Comparison of ENCODE assay signal across 20 cellular contexts in the genomic region with DNA sequence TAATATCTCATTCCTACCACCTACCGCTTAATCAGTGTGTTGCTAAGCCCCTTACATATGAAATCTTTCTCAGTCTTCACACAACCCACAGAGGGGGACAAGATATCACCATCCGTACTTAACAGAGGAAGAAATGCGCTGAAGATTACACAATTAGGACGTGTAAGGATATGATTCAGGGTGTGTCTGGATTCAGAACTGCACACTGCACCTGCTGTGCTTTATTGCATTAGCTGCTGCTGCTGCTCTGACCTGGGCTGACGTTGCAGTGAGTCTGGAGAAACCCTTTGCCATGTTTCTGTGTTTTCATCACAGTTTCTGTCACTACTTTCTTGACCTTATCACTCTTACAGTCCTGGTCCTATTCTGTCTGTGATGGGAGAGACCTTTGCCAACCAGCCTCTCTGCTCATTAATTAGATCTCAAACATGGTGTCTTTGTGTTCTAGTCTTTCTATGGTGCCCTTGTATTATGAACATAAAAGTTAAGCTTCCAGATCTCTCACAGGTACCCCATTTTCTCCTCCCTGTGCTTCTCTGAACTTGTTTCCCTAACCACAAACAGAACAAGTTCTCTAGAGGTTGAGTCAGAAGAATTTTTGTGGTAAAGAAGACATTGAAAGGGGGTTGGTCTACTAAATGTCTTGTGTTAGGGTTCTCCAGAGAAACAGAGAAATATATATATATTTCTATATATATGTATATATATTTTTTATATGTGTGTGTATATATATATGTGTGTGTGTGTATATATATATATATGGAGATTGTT.
DNase-seq lines count a peak whose midpoint lies in the region; ATAC-seq and TF ChIP-seq lines count a peak whose summit lies in the region.
"Had no signal": no experiment of that assay in that cellular context is flagged by ENCODE, and none has a peak within 500 bp of the region (broad histone marks: within the 10 kb centered on the region; RNA-seq: fewer than 3 reads in every experiment).

No MANE protein-coding gene starts in this region.

- H3K4me2 ChIP-seq in mammary epithelial cell (ENCODE audit: insufficient read depth, low read depth, low read length) = peak overlapping the region; percentile 65

- H3K9ac ChIP-seq in mammary epithelial cell (ENCODE audit: insufficient read depth, low read length) = peak overlapping the region; percentile 44

- dilution Hi-C loops in mammary epithelial cell (cut with HindIII; ENCODE audit: low sequenced_read_pairs) = loop anchor here (5.0 kb wide), 1 partner anchor 92 kb away; the partner anchor contains the start of gene CYP1B1

- no peaks in the 10 kb centered on the region for H3K27me3 ChIP-seq in mammary epithelial cell (ENCODE audit: insufficient read depth, low read length)
- no peaks in the 10 kb centered on the region for H3K27me3 ChIP-seq in naive thymus-derived CD4-positive, alpha-beta T cell (ENCODE audit: control insufficient read depth in 2 of 2, insufficient read depth in 2 of 2, low read length in 2 of 2)
- H3K27me3 ChIP-seq: esophagus muscularis mucosa, transverse colon had no signal

- H3K27ac Mint-ChIP-seq in naive thymus-derived CD4-positive, alpha-beta T cell = no peak overlapping the region
- H3K27ac Mint-ChIP-seq in nephron progenitor cell = no peak overlapping the region
- H3K27ac Mint-ChIP-seq: activated naive CD8-positive, alpha-beta T cell; B cell had no signal

- H4K20me1 ChIP-seq in mammary epithelial cell (ENCODE audit: insufficient read depth, low read length) = no peaks in the 10 kb centered on the region

- TF ChIP-seq CTCF in mammary epithelial cell (conservative IDR thresholded peaks at IDR 0.05 in 1 of 2, IDR thresholded peaks at IDR 0.05 in 1 of 2; ENCODE audit: extremely low read depth in 1 of 2, insufficient read depth in 1 of 2, low read depth in 1 of 2, low read length in 2 of 2) (no peak), nephron progenitor cell (IDR thresholded peaks at IDR 0.05) (no peak)

- peak; percentile 37 for ATAC-seq in naive thymus-derived CD4-positive, alpha-beta T cell
- no peak for ATAC-seq in GM21447 (IDR thresholded peaks at IDR 0.05; ENCODE audit: unreplicated experiment)
- ATAC-seq: SK-N-SH treated with all-trans-retinoic acid at 6 μM for 48 hours had no signal

- H3K36me3 ChIP-seq in mammary epithelial cell (ENCODE audit: insufficient read depth, low read length) = no peaks in the 10 kb centered on the region
- no peaks in the 10 kb centered on the region for H3K36me3 ChIP-seq in naive thymus-derived CD4-positive, alpha-beta T cell (ENCODE audit: control insufficient read depth in 2 of 3, insufficient read depth in 3 of 3, low read length in 3 of 3)
- H3K36me3 ChIP-seq: esophagus muscularis mucosa, prostate gland, transverse colon had no signal

- BruUV-seq in mammary epithelial cell (replicated peaks; lab: Mats Ljungman, UMichigan) = no TSS peak

- H3K27ac ChIP-seq in mammary epithelial cell (ENCODE audit: insufficient read depth, low read depth, low read length) = peak overlapping the region; percentile 79
- no peak overlapping the region for H3K27ac ChIP-seq in naive thymus-derived CD4-positive, alpha-beta T cell (ENCODE audit: low read depth, low read length)
- H3K27ac ChIP-seq: prostate gland, transverse colon, VCaP had no signal

- peak; percentile 23 for DNase-seq in CD1c-positive myeloid dendritic cell (ENCODE audit: extremely low spot score)
- peak; percentile 69 for DNase-seq in MV-4-11 (lab: John Stamatoyannopoulos, UW)
- peak; percentile 88 for DNase-seq in mammary epithelial cell
- no peak for DNase-seq in naive thymus-derived CD4-positive, alpha-beta T cell
- DNase-seq in activated effector memory CD4-positive, alpha-beta T cell treated with Interleukin-2 at 50 U/mL for 16 hours = no peak
- DNase-seq in nephron progenitor cell = no peak
- DNase-seq in NAMALWA (ENCODE audit: low spot score) = no peak
- DNase-seq: DMS79, KG1, midbrain, NCI-H1930, NCI-H774, transverse colon had no signal

- peak overlapping the region; percentile 41 for H2AFZ ChIP-seq in mammary epithelial cell (ENCODE audit: low read depth, low read length)

- H3K4me3 ChIP-seq in mammary epithelial cell (replicated peaks in 1 of 3; ENCODE audit: insufficient read depth in 1 of 3, low read depth in 2 of 3, low read length in 3 of 3) = no peak overlapping the region
- no peak overlapping the region for H3K4me3 ChIP-seq in naive thymus-derived CD4-positive, alpha-beta T cell (ENCODE audit: low read length)
- H3K4me3 ChIP-seq: esophagus muscularis mucosa, prostate gland, transverse colon had no signal

- H3K79me2 ChIP-seq in mammary epithelial cell (ENCODE audit: insufficient read depth, low read length) = no peaks in the 10 kb centered on the region

- peaks cover 23% of the 10 kb centered on the region for H3K4me1 ChIP-seq in mammary epithelial cell (ENCODE audit: insufficient read depth, low read length)
- H3K4me1 ChIP-seq in naive thymus-derived CD4-positive, alpha-beta T cell (ENCODE audit: control insufficient read depth in 2 of 2, insufficient read depth in 2 of 2, low read length in 2 of 2) = no peaks in the 10 kb centered on the region
- H3K4me1 ChIP-seq: prostate gland had no signal

- in situ Hi-C loops in mammary epithelial cell (cut with MboI; ENCODE audit: low sequenced_read_pairs in 2 of 2) = no loop called here

- peaks cover 0 to 1% (median 0%) of the 10 kb centered on the region in 11 donors for H3K9me3 Mint-ChIP-seq in naive thymus-derived CD4-positive, alpha-beta T cell
- peaks cover 12% of the 10 kb centered on the region for H3K9me3 Mint-ChIP-seq in nephron progenitor cell

- CTCF ChIA-PET in mammary epithelial cell (lab: Charles Lee; ENCODE audit: low non-redundant PET) = interaction anchor here (0.6 kb wide), 1 partner anchor 92 kb away, joined by 23 read pairs; no protein-coding TSS in a partner anchor
- CTCF ChIA-PET in naive thymus-derived CD4-positive, alpha-beta T cell (lab: Charles Lee) = no interaction called here

- WGBS in mammary epithelial cell (ENCODE audit: low coverage, missing lambda C conversion rate) = 35% methylated on average over 5 of the region's 5 CpGs

- no peak overlapping the region for H3K4me3 Mint-ChIP-seq in naive thymus-derived CD4-positive, alpha-beta T cell
- no peak overlapping the region for H3K4me3 Mint-ChIP-seq in nephron progenitor cell
- H3K4me3 Mint-ChIP-seq: activated naive CD8-positive, alpha-beta T cell; B cell had no signal

- intact Hi-C loops in mammary epithelial cell (cut with micrococcal nuclease) = loop anchor here (2.0 kb wide), 2 partner anchors 54 to 106 kb away; no protein-coding TSS in a partner anchor
- intact Hi-C loops in naive thymus-derived CD4-positive, alpha-beta T cell (cut with micrococcal nuclease) = no loop called here

- H3K36me3 Mint-ChIP-seq in naive thymus-derived CD4-positive, alpha-beta T cell = peaks cover 0 to 3% (median 0%) of the 10 kb centered on the region in 5 donors
- no peaks in the 10 kb centered on the region for H3K36me3 Mint-ChIP-seq in nephron progenitor cell (ENCODE audit: low read depth)
- H3K36me3 Mint-ChIP-seq: activated naive CD8-positive, alpha-beta T cell had no signal

- POLR2A ChIA-PET in naive thymus-derived CD4-positive, alpha-beta T cell (lab: Charles Lee) = no interaction called here

- H3K9me3 ChIP-seq in mammary epithelial cell (replicated peaks; ENCODE audit: insufficient read depth, low read length) = no peaks in the 10 kb centered on the region
- no peaks in the 10 kb centered on the region for H3K9me3 ChIP-seq in naive thymus-derived CD4-positive, alpha-beta T cell (ENCODE audit: control insufficient read depth in 2 of 3, low read length in 3 of 3)
- H3K9me3 ChIP-seq: esophagus muscularis mucosa, prostate gland, transverse colon had no signal

- H3K4me1 Mint-ChIP-seq in naive thymus-derived CD4-positive, alpha-beta T cell = peaks cover 0 to 6% (median 0%) of the 10 kb centered on the region in 7 donors
- H3K4me1 Mint-ChIP-seq in nephron progenitor cell = peaks cover 28% of the 10 kb centered on the region

- peaks cover 27 to 59% (median 43%) of the 10 kb centered on the region in 5 donors for H3K27me3 Mint-ChIP-seq in naive thymus-derived CD4-positive, alpha-beta T cell
- peaks cover 4% of the 10 kb centered on the region for H3K27me3 Mint-ChIP-seq in nephron progenitor cell (ENCODE audit: low read depth, poor library complexity)

Comparison
In these comparisons a context has a peak if more than half of its experiments do, and no peak if none do; other contexts are left out.
1. DNase-seq: peak in CD1c-positive myeloid dendritic cell (single experiment), MV-4-11 (single experiment) and mammary epithelial cell (single experiment); none in naive thymus-derived CD4-positive, alpha-beta T cell (0 of 9), activated effector memory CD4-positive, alpha-beta T cell treated with Interleukin-2 at 50 U/mL for 16 hours (single experiment), nephron progenitor cell (single experiment) and NAMALWA (single experiment).